28 cellular contexts compared by ENCODE assay signal in the genomic region with DNA sequence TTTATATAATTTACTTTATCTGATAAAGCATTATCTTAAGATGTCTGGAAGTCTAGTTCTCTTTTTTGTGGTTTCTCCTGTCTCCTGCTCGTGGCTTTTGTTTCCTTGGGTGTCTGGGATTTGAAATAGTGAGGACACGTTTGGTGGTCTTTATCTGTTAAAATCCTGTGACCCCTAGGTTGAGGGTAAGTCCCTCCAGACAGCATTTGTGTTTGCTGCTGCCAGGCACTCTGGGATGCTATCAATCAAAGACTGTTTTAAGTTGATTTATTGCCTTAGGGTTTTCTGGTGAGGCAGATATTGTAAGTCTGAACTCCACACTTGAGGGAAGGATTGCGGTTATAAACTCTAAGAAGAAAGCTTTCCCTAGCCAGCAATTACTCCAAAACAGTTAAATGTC.
DNase-seq lines count a peak whose midpoint lies in the region; ATAC-seq and TF ChIP-seq lines count a peak whose summit lies in the region.
"Had no signal": no experiment of that assay in that cellular context is flagged by ENCODE, and none has a peak within 500 bp of the region (broad histone marks: within the 10 kb centered on the region; RNA-seq: fewer than 3 reads in every experiment).

No MANE protein-coding gene starts in this region.

- no peak overlapping the region for H3K4me3 Mint-ChIP-seq in T-helper 17 cell
- H3K4me3 Mint-ChIP-seq: CD4-positive, alpha-beta T cell; GM23338; H9; HFFc6 had no signal

- no peaks in the 10 kb centered on the region for H3K27me3 ChIP-seq in smooth muscle cell (ENCODE audit: low read depth)
- H3K27me3 ChIP-seq: BLaER1 treated with 17β-estradiol and CSF1 and Interleukin-3, amounts not matched to agents 10 nM and 100 nM; SJSA1 had no signal

- no peak overlapping the region for H3K9ac ChIP-seq in smooth muscle cell (ENCODE audit: low read depth)
- H3K9ac ChIP-seq: BLaER1 treated with 17β-estradiol and CSF1 and Interleukin-3, amounts not matched to agents 10 nM and 100 nM; KMS-11 had no signal

- no peak overlapping the region for H3K27ac ChIP-seq in smooth muscle cell (ENCODE audit: low read depth)
- H3K27ac ChIP-seq: A549; BLaER1 treated with 17β-estradiol and CSF1 and Interleukin-3, amounts not matched to agents 10 nM and 100 nM; KMS-11; SJSA1 had no signal

- WGBS in smooth muscle cell (ENCODE audit: low lambda C conversion rate) = 15% methylated on average over 3 of the region's 3 CpGs

- H3F3A ChIP-seq in smooth muscle cell (ENCODE audit: low read depth) = no peaks in the 10 kb centered on the region

- H2AFZ ChIP-seq in smooth muscle cell (ENCODE audit: low read depth) = no peak overlapping the region
- H2AFZ ChIP-seq: GM23338 had no signal

- DNase-seq in NCI-H226 (peak; percentile 33), iris pigment epithelial cell (ENCODE audit: low read depth) (peak; percentile 27), smooth muscle cell (lab: John Stamatoyannopoulos, UW; ENCODE audit: unreplicated experiment) (no peak), NOMO-1 treated with DMSO at 0.1 percent for 48 hours (lab: John Stamatoyannopoulos, UW; ENCODE audit: unreplicated experiment) (no peak), T-helper 17 cell (no peak)
- no peak for DNase-seq in activated naive CD4-positive, alpha-beta T cell treated with Interleukin-2 at 50 U/mL for 16 hours
- DNase-seq: AML-193; CD4-positive, alpha-beta T cell; COR-L47; DMS53; H9; HFFc6; IMR-90; NCI-H1092; NCI-H1436; NCI-H187; NCI-H2171 treated with DMSO at 0.1 percent for 48 hours; NCI-H524; NCI-H748 treated with DMSO at 0.1 percent for 48 hours; NK-92 treated with Interleukin-12 subunit alpha and Interleukin-12 subunit beta, amount 100 ng/mL, for 24 hours; Right ventricle myocardium superior; RPMI8226 had no signal

- no peak overlapping the region for H3K4me3 ChIP-seq in smooth muscle cell
- H3K4me3 ChIP-seq: A549; BLaER1 treated with 17β-estradiol and CSF1 and Interleukin-3, amounts not matched to agents 10 nM and 100 nM; GM23338; SJSA1 had no signal

- peaks cover 33% of the 10 kb centered on the region for H3K27me3 Mint-ChIP-seq in T-helper 17 cell

- H3K4me1 ChIP-seq in smooth muscle cell (ENCODE audit: low read depth) = no peaks in the 10 kb centered on the region
- H3K4me1 ChIP-seq: A549, SJSA1 had no signal

- no peaks in the 10 kb centered on the region for H3K36me3 ChIP-seq in smooth muscle cell (ENCODE audit: low read depth)
- H3K36me3 ChIP-seq: BLaER1 treated with 17β-estradiol and CSF1 and Interleukin-3, amounts not matched to agents 10 nM and 100 nM; SJSA1 had no signal

- H3K4me2 ChIP-seq in smooth muscle cell = peak overlapping the region; percentile 7
- H3K4me2 ChIP-seq: A549; BLaER1 treated with 17β-estradiol and CSF1 and Interleukin-3, amounts not matched to agents 10 nM and 100 nM; GM23338; KMS-11 had no signal

- H4K20me1 ChIP-seq in smooth muscle cell (ENCODE audit: low read depth) = no peaks in the 10 kb centered on the region
- H4K20me1 ChIP-seq: BLaER1 treated with 17β-estradiol and CSF1 and Interleukin-3, amounts not matched to agents 10 nM and 100 nM had no signal

- no peak overlapping the region for H3K27ac Mint-ChIP-seq in T-helper 17 cell
- H3K27ac Mint-ChIP-seq: CD4-positive, alpha-beta T cell; GM23338; H9; HFFc6 had no signal

- H3K4me1 Mint-ChIP-seq in T-helper 17 cell = peaks cover 2% of the 10 kb centered on the region

- no peaks in the 10 kb centered on the region for H3K36me3 Mint-ChIP-seq in T-helper 17 cell (ENCODE audit: low read depth)

- no peaks in the 10 kb centered on the region for H3K9me3 ChIP-seq in smooth muscle cell (replicated peaks; ENCODE audit: low read depth)
- H3K9me3 ChIP-seq in T-helper 17 cell (ENCODE audit: control insufficient read depth, low read length, poor library complexity, severe bottlenecking) = no peaks in the 10 kb centered on the region
- H3K9me3 ChIP-seq: A549, SJSA1 had no signal

- H3K79me2 ChIP-seq in smooth muscle cell (ENCODE audit: low read depth) = no peaks in the 10 kb centered on the region

- TF ChIP-seq CTCF in smooth muscle cell (IDR thresholded peaks at IDR 0.05; ENCODE audit: borderline replicate concordance, insufficient read depth, poor library complexity, severe bottlenecking) = no peak

- ATAC-seq in SK-N-SH treated with all-trans-retinoic acid at 6 μM for 48 hours (no peak), T-helper 17 cell (no peak)
- ATAC-seq: A549, GM23338 had no signal

TF ChIP-seq in SK-N-SH treated with all-trans-retinoic acid at 6 μM for 48 hours, 23 proteins besides CTCF, POLR2A, EP300 and RAD21:
- TF ChIP-seq ISL1 (CRISPR knock-in tag; IDR thresholded peaks at IDR 0.05) = peak; percentile 70
- no peak for TF ChIP-seq TSHZ2 (CRISPR knock-in tag; IDR thresholded peaks at IDR 0.05)

Comparison
In these comparisons a context has a peak if more than half of its experiments do, and no peak if none do; other contexts are left out.
1. DNase-seq: peak in NCI-H226 (single experiment) and iris pigment epithelial cell (single experiment); none in smooth muscle cell (single experiment), NOMO-1 treated with DMSO at 0.1 percent for 48 hours (single experiment), activated naive CD4-positive, alpha-beta T cell treated with Interleukin-2 at 50 U/mL for 16 hours (single experiment) and T-helper 17 cell (0 of 3).